17 cellular contexts compared by ENCODE assay signal in the genomic region with DNA sequence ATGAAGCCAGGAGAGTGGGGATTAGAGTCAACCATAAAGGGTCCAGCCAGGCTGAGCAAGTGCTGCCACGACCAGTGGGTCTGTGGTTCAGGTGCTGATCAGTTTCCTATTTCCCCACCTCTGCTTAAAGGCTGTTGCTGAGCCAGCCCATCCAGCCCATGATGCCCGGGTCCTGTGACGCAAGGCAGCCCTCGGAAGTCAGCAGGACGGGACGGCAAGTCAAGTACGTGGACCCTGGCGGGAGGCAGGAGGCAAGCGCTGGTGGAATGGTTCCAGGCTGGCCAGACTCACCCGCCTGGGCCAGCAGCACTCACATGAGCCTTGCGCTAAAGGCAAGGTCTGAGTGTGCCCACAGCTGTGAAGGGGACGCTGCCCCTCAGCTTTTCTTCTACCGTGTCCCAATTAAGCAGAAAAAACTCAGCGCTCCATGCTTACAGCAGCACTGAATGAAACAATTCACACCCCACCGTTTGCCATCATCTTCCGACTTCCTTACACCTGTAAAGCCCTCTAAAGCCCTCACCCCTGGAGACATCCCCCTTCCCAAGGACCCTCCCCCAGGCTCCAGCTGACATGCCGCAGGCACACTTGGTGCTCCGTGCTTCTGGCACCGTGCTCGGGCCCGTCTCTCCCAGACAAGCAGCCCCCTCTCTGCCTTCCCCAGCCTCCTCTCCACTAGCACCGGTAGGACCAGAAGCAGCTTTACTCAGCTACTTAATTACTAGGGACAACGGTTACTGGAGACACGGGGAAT. TPM values are rescaled to one million over a fixed set of nuclear protein-coding genes. Genes with fewer than 3 reads are reported as not detected.
DNase-seq lines count a peak whose midpoint lies in the region; ATAC-seq, FAIRE-seq and TF ChIP-seq lines count a peak whose summit lies in the region.
"Had no signal": no experiment of that assay in that cellular context is flagged by ENCODE, and none has a peak within 500 bp of the region (broad histone marks: within the 10 kb centered on the region; RNA-seq: fewer than 3 reads in every experiment).

No MANE protein-coding gene starts in this region.

- H3K4me3 Mint-ChIP-seq in brain = no peak overlapping the region
- H3K4me3 Mint-ChIP-seq: B cell; CD8-positive, alpha-beta T cell; HFFc6 had no signal

- H3K4me1 Mint-ChIP-seq in brain = no peaks in the 10 kb centered on the region

- no peaks in the 10 kb centered on the region for H3K36me3 Mint-ChIP-seq in brain

- DNase-seq in NCI-H2227 (lab: John Stamatoyannopoulos, UW; ENCODE audit: unreplicated experiment) = peak; percentile 11
- no peak for DNase-seq in NCI-H2227 treated with DMSO at 0.1 percent for 48 hours (lab: John Stamatoyannopoulos, UW)
- peak; percentile 2 for DNase-seq in NCI-H69 (lab: John Stamatoyannopoulos, UW)
- no peak for DNase-seq in urothelium cell line (ENCODE audit: low spot score)
- no peak for DNase-seq in mucosa of gallbladder (ENCODE audit: low spot score)
- DNase-seq: Calu3; CD8-positive, alpha-beta T cell; GM23248; H7; HFFc6; IMR-90 had no signal

- no peak for ATAC-seq in GM18511 (IDR thresholded peaks at IDR 0.05; ENCODE audit: unreplicated experiment)
- ATAC-seq: CD8-positive, alpha-beta T cell; HCT116 had no signal

- no peaks in the 10 kb centered on the region for H3K9me3 Mint-ChIP-seq in brain
- H3K9me3 Mint-ChIP-seq: CD8-positive, alpha-beta T cell; HFFc6 had no signal

- H3K27ac Mint-ChIP-seq in brain = peak overlapping the region in 3 of 5 experiments; percentile 38 to 78 (median 71)
- H3K27ac Mint-ChIP-seq: B cell; CD8-positive, alpha-beta T cell; HFFc6 had no signal

- TF ChIP-seq CTCF in brain (conservative IDR thresholded peaks at IDR 0.05) = no peak

- FAIRE-seq in urothelium cell line (lab: Jason Lieb, UNC) = peak; percentile 30
- FAIRE-seq: G401.6, GM12891 had no signal

- H3K27me3 Mint-ChIP-seq in brain = no peaks in the 10 kb centered on the region

RNA-seq across cellular contexts. Expression of a gene that starts 11.3 kb away (rescaled TPM):
- 2,506 TPM for polyA plus RNA-seq in brain (ENCODE audit: insufficient read depth, low read depth, low replicate concordance)
- 966 TPM for total RNA-seq in mucosa of gallbladder

Comparison
In these comparisons a context has a peak if more than half of its experiments do, and no peak if none do; other contexts are left out.
1. DNase-seq: peak in NCI-H2227 (single experiment) and NCI-H69 (single experiment); none in NCI-H2227 treated with DMSO at 0.1 percent for 48 hours (single experiment), urothelium cell line (single experiment) and mucosa of gallbladder (single experiment).